24 cellular contexts compared by ENCODE assay signal in genomic region chr5:145680744-145681143, GRCh38.
A peak's percentile ranks its signal among the peaks of the same experiment; 100 is the strongest.
DNase-seq lines count a peak whose midpoint lies in the region; ATAC-seq and TF ChIP-seq lines count a peak whose summit lies in the region.
"Had no signal": no experiment of that assay in that cellular context is flagged by ENCODE, and none has a peak within 500 bp of the region (broad histone marks: within the 10 kb centered on the region; RNA-seq: fewer than 3 reads in every experiment).

No MANE protein-coding gene starts in this region.

- intact Hi-C loops in Panc1 (cut with micrococcal nuclease; ENCODE audit: unreplicated experiment) = loop anchor here (2.0 to 5.0 kb wide), 3 partner anchors 127 to 207 kb away; no protein-coding TSS in a partner anchor
- intact Hi-C loops in left cardiac atrium (cut with DNase I) = loop anchor here in 1 of 2 donors (10.0 kb wide), 1 partner anchor 364 kb away; no protein-coding TSS in a partner anchor
- intact Hi-C loops in sigmoid colon (cut with DNase I) = loop anchor here (5.0 kb wide), 1 partner anchor 152 kb away; no protein-coding TSS in a partner anchor

- WGBS in sigmoid colon, 2 donors = 79 to 81% methylated on average over 7 of the region's 7 CpGs

- no peaks in the 10 kb centered on the region for H3K27me3 Mint-ChIP-seq in activated T-cell treated with anti-CD3 and anti-CD28 coated beads, Interleukin-2, amount 50 U/mL, for 72 hours (ENCODE audit: low read depth)
- H3K27me3 Mint-ChIP-seq: activated CD4-positive, alpha-beta memory T cell treated with anti-CD3 and anti-CD28 coated beads, Interleukin-2, amount 10 ng/mL, durations not matched to agents 7 days and 5 days; stimulated activated naive CD8-positive, alpha-beta T cell treated with anti-CD3 and anti-CD28 coated beads, Interleukin-15, amount 100 ng/mL, for 72 hours had no signal

- no peaks in the 10 kb centered on the region for H3K27me3 ChIP-seq in Panc1 (ENCODE audit: control insufficient read depth, insufficient read depth, low read length)
- no peaks in the 10 kb centered on the region for H3K27me3 ChIP-seq in sigmoid colon
- H3K27me3 ChIP-seq: brain microvascular endothelial cell, tibial nerve had no signal

- H3K9me3 ChIP-seq in Panc1 (ENCODE audit: control insufficient read depth, insufficient read depth, low read depth, low read length) = no peaks in the 10 kb centered on the region
- no peaks in the 10 kb centered on the region for H3K9me3 ChIP-seq in sigmoid colon
- H3K9me3 ChIP-seq: mucosa of descending colon, tibial nerve had no signal

- no peak for DNase-seq in Panc1 (ENCODE audit: low read depth, low spot score)
- peak; percentile 26 for DNase-seq in left cardiac atrium
- DNase-seq in mucosa of gallbladder (ENCODE audit: low spot score) = peak; percentile 25
- DNase-seq in sigmoid colon = peak; percentile 84
- no peak for DNase-seq in HuH-7.5 (ENCODE audit: low spot score)
- DNase-seq in COLO829 (ENCODE audit: low spot score) = no peak
- no peak for DNase-seq in activated T-cell treated with anti-CD3 and anti-CD28 coated beads, Interleukin-2, amount 50 U/mL, for 72 hours
- DNase-seq: activated CD4-positive, alpha-beta memory T cell treated with anti-CD3 and anti-CD28 coated beads, Interleukin-2, amount 10 ng/mL, durations not matched to agents 7 days and 5 days; activated CD4-positive, CD25-positive, alpha-beta regulatory T cell treated with anti-CD3 and anti-CD28 coated beads, Interleukin-2, amount 50 U/mL, for 72 hours; activated gamma-delta T cell treated with Interleukin-2 at 50 U/mL for 16 hours; activated T-cell treated with anti-CD3 and anti-CD28 coated beads for 4 hours; brain microvascular endothelial cell; effector memory CD4-positive, alpha-beta T cell; erythroblast; foreskin melanocyte; immature natural killer cell; NCI-H1417 treated with DMSO at 0.1 percent for 48 hours; NCI-H526 treated with DMSO at 0.1 percent for 48 hours; retina; stimulated activated CD4-positive, alpha-beta T cell treated with anti-CD3 and anti-CD28 coated beads, Interleukin-15, amount 100 ng/mL, for 24 hours; stimulated activated naive CD8-positive, alpha-beta T cell treated with anti-CD3 and anti-CD28 coated beads, Interleukin-15, amount 100 ng/mL, for 72 hours had no signal

- no peak for TF ChIP-seq POLR2A in sigmoid colon (IDR thresholded peaks at IDR 0.05)

- BruUV-seq in Panc1 (replicated peaks; lab: Mats Ljungman, UMichigan) = no TSS peak

- H3K4me3 ChIP-seq in Panc1 (ENCODE audit: low read depth in 2 of 2, low read length in 2 of 2) (no peak overlapping the region), sigmoid colon (peak overlapping the region in 2 of 4 donors; percentile 24)
- H3K4me3 ChIP-seq: mucosa of descending colon, tibial nerve had no signal

- H3K4me3 Mint-ChIP-seq in activated T-cell treated with anti-CD3 and anti-CD28 coated beads, Interleukin-2, amount 50 U/mL, for 72 hours = no peak overlapping the region
- H3K4me3 Mint-ChIP-seq: activated CD4-positive, alpha-beta memory T cell treated with anti-CD3 and anti-CD28 coated beads, Interleukin-2, amount 10 ng/mL, durations not matched to agents 7 days and 5 days; immature natural killer cell; stimulated activated naive CD8-positive, alpha-beta T cell treated with anti-CD3 and anti-CD28 coated beads, Interleukin-15, amount 100 ng/mL, for 72 hours had no signal

- H3K36me3 Mint-ChIP-seq in activated T-cell treated with anti-CD3 and anti-CD28 coated beads, Interleukin-2, amount 50 U/mL, for 72 hours (ENCODE audit: insufficient read depth in 2 of 2) = no peaks in the 10 kb centered on the region
- H3K36me3 Mint-ChIP-seq: immature natural killer cell had no signal

- CTCF ChIA-PET in Panc1 (lab: Charles Lee) = no interaction called here

- TF ChIP-seq CTCF in Panc1 (IDR thresholded peaks at IDR 0.05) (no peak), sigmoid colon (IDR thresholded peaks at IDR 0.05) (no peak)

- no peak for ATAC-seq in Panc1
- ATAC-seq in left cardiac atrium = peak; percentile 88 to 92
- ATAC-seq in activated T-cell treated with anti-CD3 and anti-CD28 coated beads, Interleukin-2, amount 50 U/mL, for 72 hours (replicated peaks in 1 of 2) = no peak
- no peak for ATAC-seq in HG03039 (IDR thresholded peaks at IDR 0.05; ENCODE audit: unreplicated experiment)

- in situ Hi-C loops in Panc1 (cut with HindIII; ENCODE audit: low pct_unique_long_range_greater_than_20kb, low sequenced_read_pairs) = no loop called here

- peak in 3 of 4 donors; percentile 46 to 91 (median 68) for TF ChIP-seq EP300 in sigmoid colon (IDR thresholded peaks at IDR 0.05)

- H3K27ac ChIP-seq in Panc1 (ENCODE audit: low read length) = peak overlapping the region; percentile 23; the same call in 1 of the 2 replicates
- peak overlapping the region in 3 of 4 donors; percentile 66 to 83 (median 80) for H3K27ac ChIP-seq in sigmoid colon
- H3K27ac ChIP-seq: brain microvascular endothelial cell had no signal

- no peak overlapping the region for H3K27ac Mint-ChIP-seq in activated T-cell treated with anti-CD3 and anti-CD28 coated beads, Interleukin-2, amount 50 U/mL, for 72 hours
- H3K27ac Mint-ChIP-seq: activated CD4-positive, alpha-beta memory T cell treated with anti-CD3 and anti-CD28 coated beads, Interleukin-2, amount 10 ng/mL, durations not matched to agents 7 days and 5 days; immature natural killer cell; stimulated activated naive CD8-positive, alpha-beta T cell treated with anti-CD3 and anti-CD28 coated beads, Interleukin-15, amount 100 ng/mL, for 72 hours had no signal

- no peaks in the 10 kb centered on the region for H3K9me3 Mint-ChIP-seq in activated T-cell treated with anti-CD3 and anti-CD28 coated beads, Interleukin-2, amount 50 U/mL, for 72 hours
- H3K9me3 Mint-ChIP-seq: activated CD4-positive, alpha-beta memory T cell treated with anti-CD3 and anti-CD28 coated beads, Interleukin-2, amount 10 ng/mL, durations not matched to agents 7 days and 5 days had no signal

- H3K36me3 ChIP-seq in Panc1 (ENCODE audit: control insufficient read depth, insufficient read depth, low read length) (no peaks in the 10 kb centered on the region), sigmoid colon (no peaks in the 10 kb centered on the region)
- H3K36me3 ChIP-seq: brain microvascular endothelial cell, tibial nerve had no signal

- H3K4me1 ChIP-seq in Panc1 (ENCODE audit: control insufficient read depth, insufficient read depth, low read length) (no peaks in the 10 kb centered on the region; the same call in 1 of the 2 replicates), sigmoid colon (peaks cover 0 to 42% (median 19%) of the 10 kb centered on the region in 4 donors)
- H3K4me1 ChIP-seq: tibial nerve had no signal

- POLR2A ChIA-PET in Panc1 (lab: Charles Lee) = no interaction called here

- peaks cover 10% of the 10 kb centered on the region for H3K4me1 Mint-ChIP-seq in activated T-cell treated with anti-CD3 and anti-CD28 coated beads, Interleukin-2, amount 50 U/mL, for 72 hours (ENCODE audit: low read depth)
- H3K4me1 Mint-ChIP-seq: activated CD4-positive, alpha-beta memory T cell treated with anti-CD3 and anti-CD28 coated beads, Interleukin-2, amount 10 ng/mL, durations not matched to agents 7 days and 5 days; immature natural killer cell; stimulated activated naive CD8-positive, alpha-beta T cell treated with anti-CD3 and anti-CD28 coated beads, Interleukin-15, amount 100 ng/mL, for 72 hours had no signal

Comparison
In these comparisons a context has a peak if more than half of its experiments do, and no peak if none do; other contexts are left out.
1. ATAC-seq: peak in left cardiac atrium (2 of 2); none in Panc1 (single experiment), activated T-cell treated with anti-CD3 and anti-CD28 coated beads, Interleukin-2, amount 50 U/mL, for 72 hours (0 of 2) and HG03039 (single experiment).
2. DNase-seq: peak in left cardiac atrium (single experiment), mucosa of gallbladder (single experiment) and sigmoid colon (single experiment); none in Panc1 (single experiment), HuH-7.5 (single experiment), COLO829 (single experiment) and activated T-cell treated with anti-CD3 and anti-CD28 coated beads, Interleukin-2, amount 50 U/mL, for 72 hours (0 of 2).